9 cellular contexts compared by ENCODE assay signal in the genomic region with DNA sequence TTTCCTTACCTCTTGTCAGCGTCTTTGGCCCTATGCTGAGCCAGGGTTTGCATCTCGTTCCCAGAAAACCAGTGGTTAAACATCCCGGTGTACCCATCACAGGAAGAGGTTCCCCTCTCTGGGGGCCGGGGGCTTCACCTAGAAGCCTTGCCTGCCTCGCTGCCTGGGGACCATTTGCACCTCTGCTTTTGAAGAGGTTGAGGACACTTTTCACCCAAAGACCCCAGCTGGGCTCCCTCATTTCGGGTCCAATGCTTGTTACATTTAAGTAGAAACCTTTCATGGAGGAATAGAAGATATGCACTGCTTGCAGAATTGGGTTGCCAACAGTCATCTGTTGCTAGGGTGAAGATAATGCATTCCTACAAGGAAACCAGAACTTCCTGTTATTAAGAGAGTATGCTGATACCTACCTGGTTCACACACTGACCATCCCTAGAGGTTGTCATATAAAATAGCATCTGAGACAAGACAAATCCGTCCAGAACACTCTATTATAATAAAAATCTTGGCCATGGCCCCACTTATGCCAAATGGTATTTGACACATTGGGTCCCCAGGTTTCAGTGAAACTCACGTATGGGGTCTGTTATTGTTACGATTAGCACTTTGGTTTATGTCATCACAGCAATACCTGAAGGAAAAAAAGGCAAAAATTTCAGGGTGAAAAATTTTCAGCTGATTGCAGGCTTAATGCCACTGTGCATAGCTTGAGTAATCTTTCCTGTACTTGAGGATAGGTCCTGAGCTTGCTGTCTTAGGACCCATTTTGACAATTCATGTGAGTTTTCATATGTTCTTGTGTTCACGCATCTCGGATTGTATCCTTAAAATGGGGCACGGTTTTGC. TPM values are rescaled to one million over a fixed set of nuclear protein-coding genes. Genes with fewer than 3 reads are reported as not detected.
DNase-seq lines count a peak whose midpoint lies in the region; ATAC-seq, FAIRE-seq and TF ChIP-seq lines count a peak whose summit lies in the region.
"Had no signal": no experiment of that assay in that cellular context is flagged by ENCODE, and none has a peak within 500 bp of the region (broad histone marks: within the 10 kb centered on the region; RNA-seq: fewer than 3 reads in every experiment).

No MANE protein-coding gene starts in this region.

- H3K27me3 ChIP-seq in A673 (replicated peaks; ENCODE audit: insufficient read depth, low read depth, low read length, poor library complexity) = no peaks in the 10 kb centered on the region
- peaks cover 0 to 14% of the 10 kb centered on the region in 2 experiments; a peak in 4 of 5 replicates for H3K27me3 ChIP-seq in K562 (ENCODE audit: control insufficient read depth in 2 of 2, insufficient read depth in 2 of 2, low read length in 2 of 2)
- H3K27me3 ChIP-seq in left lung = peaks cover 0 to 46% of the 10 kb centered on the region in 2 donors
- H3K27me3 ChIP-seq in transverse colon = peaks cover 42% of the 10 kb centered on the region

- peak overlapping the region; percentile 61 for H3K4me3 ChIP-seq in A673 (ENCODE audit: low read depth, low read length, poor library complexity, severe bottlenecking)
- H3K4me3 ChIP-seq in K562 = no peak overlapping the region
- peak overlapping the region in 1 of 2 donors; percentile 39 for H3K4me3 ChIP-seq in left lung
- no peak overlapping the region for H3K4me3 ChIP-seq in lower leg skin (ENCODE audit: low read depth, poor library complexity, severe bottlenecking)
- H3K4me3 ChIP-seq in transverse colon = no peak overlapping the region

- FAIRE-seq in H54 (lab: Jason Lieb, UNC) = peak; percentile 65
- FAIRE-seq in K562 (lab: Jason Lieb, UNC) = no peak

- no peaks in the 10 kb centered on the region for H3K9me3 ChIP-seq in A673 (ENCODE audit: low read depth, low read length, poor library complexity, severe bottlenecking)
- no peaks in the 10 kb centered on the region for H3K9me3 ChIP-seq in K562 (replicated peaks; ENCODE audit: control insufficient read depth, insufficient read depth, low read depth, low read length)
- no peaks in the 10 kb centered on the region for H3K9me3 ChIP-seq in left lung
- no peaks in the 10 kb centered on the region for H3K9me3 ChIP-seq in transverse colon

- ATAC-seq in K562 (no peak), left lung (peak; percentile 45), HG03442 (IDR thresholded peaks at IDR 0.05; ENCODE audit: unreplicated experiment) (no peak)

- H3K27ac ChIP-seq in A673 (ENCODE audit: low read depth, low read length, poor library complexity, severe bottlenecking) (no peak overlapping the region), K562 (ENCODE audit: extremely low read depth, low read depth, low read length) (no peak overlapping the region), left lung (no peak overlapping the region), transverse colon (no peak overlapping the region)

- CTCF ChIA-PET in A673 (lab: Charles Lee) (no interaction called here), K562 (lab: Yijun Ruan, JAX; ENCODE audit: low intra/inter-chr PET ratio) (no interaction called here)

- no peaks in the 10 kb centered on the region for H4K20me1 ChIP-seq in K562 (replicated peaks; ENCODE audit: control insufficient read depth, insufficient read depth, low read length)

- TF ChIP-seq POLR2A in H54 (IDR thresholded peaks at IDR 0.05; ENCODE audit: low read depth, low read length) (no peak), K562 (conservative IDR thresholded peaks at IDR 0.05) (no peak), lower leg skin (IDR thresholded peaks at IDR 0.05) (no peak), transverse colon (IDR thresholded peaks at IDR 0.05) (no peak)

- no peak overlapping the region for H3K4me2 ChIP-seq in K562 (ENCODE audit: insufficient read depth, low read length)

- intact Hi-C loops in A673 (cut with micrococcal nuclease; ENCODE audit: unreplicated experiment) (no loop called here), K562 (cut with micrococcal nuclease) (no loop called here), left lung (cut with DNase I) (no loop called here), lower leg skin (cut with DNase I; ENCODE audit: low total_unique reads) (no loop called here), transverse colon (cut with DNase I; ENCODE audit: low total_unique reads) (no loop called here)

- no peak for TF ChIP-seq EP300 in K562 (IDR thresholded peaks at IDR 0.05; ENCODE audit: low read length)
- no peak for TF ChIP-seq EP300 in transverse colon (IDR thresholded peaks at IDR 0.05; ENCODE audit: low read depth)

- TF ChIP-seq RAD21 in K562 (CRISPR knock-in tag; conservative IDR thresholded peaks at IDR 0.05 in 1 of 2, IDR thresholded peaks at IDR 0.05 in 1 of 2) = no peak

- BruUV-seq in A673 (replicated peaks; lab: Mats Ljungman, UMichigan) (no TSS peak), K562 (replicated peaks; lab: Mats Ljungman, UMichigan) (no TSS peak)

- no peaks in the 10 kb centered on the region for H3K9me1 ChIP-seq in K562 (ENCODE audit: control insufficient read depth, insufficient read depth, low read length)

- H2AFZ ChIP-seq in K562 (ENCODE audit: low read depth, low read length) = no peak overlapping the region

- in situ Hi-C loops in K562 (cut with MboI) (no loop called here), transverse colon (cut with MboI; ENCODE audit: low pct_ligation_motif_present in 1 of 4, low pct_unique_long_range_greater_than_20kb in 1 of 4, low sequenced_read_pairs in 3 of 4) (no loop called here)

- peak; percentile 24 for DNase-seq in A673 (ENCODE audit: low spot score)
- no peak for DNase-seq in H54 (ENCODE audit: insufficient read length, low spot score)
- no peak for DNase-seq in K562 (ENCODE audit: extremely low read depth in 1 of 4, low spot score in 3 of 4)
- DNase-seq in left lung = peak in 1 of 2 donors; percentile 41
- DNase-seq in lower leg skin (ENCODE audit: low spot score in 2 of 2) = no peak
- DNase-seq in AG20443 (ENCODE audit: low spot score) = no peak
- no peak for DNase-seq in transverse colon

- H3K4me1 ChIP-seq in A673 (ENCODE audit: insufficient read depth, low read length, poor library complexity, severe bottlenecking) (no peaks in the 10 kb centered on the region), K562 (replicated peaks in 1 of 2; ENCODE audit: control insufficient read depth in 2 of 2, insufficient read depth in 2 of 2, low read length in 2 of 2) (peaks cover 0 to 6% of the 10 kb centered on the region in 2 experiments; a peak in 1 of 5 replicates), left lung (peaks cover 0 to 10% of the 10 kb centered on the region in 2 donors), transverse colon (peaks cover 0 to 9% (median 1%) of the 10 kb centered on the region in 4 donors)

- H3K9ac ChIP-seq in K562 (ENCODE audit: insufficient read depth in 1 of 2, low read depth in 2 of 2, low read length in 2 of 2) = no peak overlapping the region

- POLR2A ChIA-PET in A673 (lab: Charles Lee; ENCODE audit: low non-redundant PET) = no interaction called here
- POLR2A ChIA-PET in K562 (lab: Yijun Ruan, JAX) = no interaction called here

- TF ChIP-seq CTCF in A673 (conservative IDR thresholded peaks at IDR 0.05; ENCODE audit: low read depth, low read length) (no peak), K562 (IDR thresholded peaks at IDR 0.05 in 2 of 3, conservative IDR thresholded peaks at IDR 0.05 in 1 of 3; ENCODE audit: insufficient read depth in 2 of 3, low read depth in 1 of 3, low read length in 3 of 3) (no peak), left lung (IDR thresholded peaks at IDR 0.05) (no peak), lower leg skin (IDR thresholded peaks at IDR 0.05) (no peak), transverse colon (IDR thresholded peaks at IDR 0.05) (no peak)

- H3K79me2 ChIP-seq in K562 (ENCODE audit: control insufficient read depth, insufficient read depth, low read length) = no peaks in the 10 kb centered on the region

- H3K36me3 ChIP-seq in A673 (ENCODE audit: insufficient read depth, low read length, poor library complexity, severe bottlenecking) = no peaks in the 10 kb centered on the region
- H3K36me3 ChIP-seq in K562 (ENCODE audit: control insufficient read depth, insufficient read depth, low read length) = no peaks in the 10 kb centered on the region
- H3K36me3 ChIP-seq in left lung = no peaks in the 10 kb centered on the region
- no peaks in the 10 kb centered on the region for H3K36me3 ChIP-seq in transverse colon

- WGBS in K562 (ENCODE audit: insufficient coverage, low coverage, missing lambda C conversion rate) = under 1% methylated on average over 12 of the region's 12 CpGs
- WGBS in lower leg skin, 2 donors = 71 to 80% methylated on average over 12 of the region's 12 CpGs
- WGBS in transverse colon (ENCODE audit: low coverage in 1 of 2), 2 donors = 73 to 94% methylated on average over 3 to 12 of the region's 12 CpGs

TF ChIP-seq in K562, 482 proteins besides CTCF, POLR2A, EP300 and RAD21 (continues in another document):
- TF ChIP-seq CBX1 (IDR thresholded peaks at IDR 0.05; ENCODE audit: low read depth) (no peak), RFX5 (IDR thresholded peaks at IDR 0.05; ENCODE audit: low read depth, low read length) (peak; percentile 81)

RNA-seq across cellular contexts. Expression of gene ZNF365, which starts 0.9 kb away (rescaled TPM):
- 0.55 and 0.56 TPM in 2 replicates for total RNA-seq in A673 (2021)
- total RNA-seq in K562 (2011; cell fraction: chromatin; rRNA removed; ENCODE audit: low replicate concordance) = not detected in 2 replicates
- not detected in 2 replicates for total RNA-seq in K562 (2011; cell fraction: nucleolus; rRNA removed)
- not detected in 2 replicates for total RNA-seq in K562 (2011; cell fraction: nucleoplasm; rRNA removed)
- not detected in 2 replicates for total RNA-seq in K562 (2014; rRNA removed)
- not detected in 2 replicates for total RNA-seq in K562 (2014; rRNA removed; fragmentation: Illumina TruSeq; extraction: Trizol)
- not detected in 2 replicates for total RNA-seq in K562 (2015; rRNA removed; fragmentation: Illumina TruSeq; extraction: Trizol)
- total RNA-seq in K562 (2021) = 0.04 TPM in 1 of 2 replicates, not detected in the other
- polyA plus RNA-seq in K562 (2011; rRNA removed) = not detected in 2 replicates
- polyA plus RNA-seq in K562 (2011; cell fraction: cytosol; rRNA removed) = not detected in 2 replicates
- polyA plus RNA-seq in K562 (2011; cell fraction: nucleus; rRNA removed) = not detected in 2 replicates
- polyA plus RNA-seq in K562 (2012) = 0.06 TPM in 1 of 2 replicates, not detected in the other
- not detected in 2 replicates for polyA plus RNA-seq in K562 (2014; fragmentation: Illumina TruSeq; extraction: Trizol)
- polyA plus RNA-seq in K562 (2014; fragmentation: Nextera tagmentation; extraction: Ambion mirVana) = under 1 TPM in 1 of 2 experiments, not detected in 1; 0.03 TPM
- not detected in 2 replicates for polyA plus RNA-seq in K562 (2014; rRNA removed)
- polyA minus RNA-seq in K562 (2011; rRNA and poly(A)+ RNA removed) = not detected in 2 replicates
- polyA minus RNA-seq in K562 (2011; cell fraction: cytosol; rRNA and poly(A)+ RNA removed) = not detected in 2 replicates
- polyA minus RNA-seq in K562 (2011; cell fraction: nucleus; rRNA and poly(A)+ RNA removed) = not detected in 2 replicates
- total RNA-seq in left lung = 1 to 10 TPM; 1.4 to 2.9 TPM
- total RNA-seq in lower leg skin = 1 to 10 TPM in 2 of 4 donors, under 1 TPM in 2; 0.30 to 4.7 (median 1.1) TPM
- total RNA-seq in transverse colon = not detected
- total RNA-seq: OCI-LY7 had no signal
